ENCODE assay signal across 8 cellular contexts in genomic region chr17:79777844-79778503, GRCh38.
DNase-seq lines count a peak whose midpoint lies in the region; ATAC-seq and TF ChIP-seq lines count a peak whose summit lies in the region.

CBX2 (plus strand) TSS chr17:79778148; CDS start chr17:79778236, 88 bp downstream.

- POLR2A ChIA-PET in HEK293T (lab: Yijun Ruan, JAX) = interaction anchor here (0.9 to 3.0 kb wide), 15 partner anchors 8 to 216 kb away, joined by 3 to 13 read pairs (median 4); partner anchors contain the start of genes CBX4 and CBX8

- ATAC-seq in activated CD4-positive, CD25-positive, alpha-beta regulatory T cell treated with anti-CD3 and anti-CD28 coated beads, Interleukin-2, amount 50 U/mL, for 24 hours = peak; percentile 71
- ATAC-seq in HG03469 (IDR thresholded peaks at IDR 0.05; ENCODE audit: unreplicated experiment) = no peak

- peak; percentile 99 for DNase-seq in GM03348 (ENCODE audit: low spot score)
- DNase-seq in HEK293T (ENCODE audit: extremely low spot score) = peak; percentile 97
- peak; percentile 96 for DNase-seq in NCI-H2171 (lab: John Stamatoyannopoulos, UW)
- peak; percentile 74 for DNase-seq in central memory CD4-positive, alpha-beta T cell
- peak; percentile 50 for DNase-seq in kidney glomerular epithelial cell (lab: John Stamatoyannopoulos, UW)
- peak; percentile 53 to 79 (median 72) for DNase-seq in stimulated activated CD4-positive, alpha-beta T cell treated with anti-CD3 and anti-CD28 coated beads, Interleukin-1b, Interleukin-23, amount 100 ng/mL, for 24 hours (ENCODE audit: low read depth in 4 of 4, low spot score in 1 of 4)

- CTCF ChIA-PET in HEK293T (lab: Yijun Ruan, JAX) = interaction anchor here (1.0 to 2.3 kb wide), 4 partner anchors 9 to 36 kb away, joined by 4 to 8 read pairs (median 4); no protein-coding TSS in a partner anchor

TF ChIP-seq in HEK293T, 16 proteins besides CTCF, POLR2A, EP300 and RAD21:
- TF ChIP-seq PKNOX1 (IDR thresholded peaks at IDR 0.05) (no peak), FOXA1 (IDR thresholded peaks at IDR 0.05) (no peak), HDGF (IDR thresholded peaks at IDR 0.05; ENCODE audit: borderline replicate concordance) (no peak), SUZ12 (IDR thresholded peaks at IDR 0.05) (no peak), ELF4 (IDR thresholded peaks at IDR 0.05) (no peak), SP1 (IDR thresholded peaks at IDR 0.05) (no peak), FOXK2 (IDR thresholded peaks at IDR 0.05) (no peak), LEF1 (IDR thresholded peaks at IDR 0.05; ENCODE audit: borderline replicate concordance) (no peak), NFRKB (IDR thresholded peaks at IDR 0.05) (no peak), FOXM1 (IDR thresholded peaks at IDR 0.05; ENCODE audit: borderline replicate concordance) (no peak), BHLHE40 (IDR thresholded peaks at IDR 0.05; ENCODE audit: borderline replicate concordance) (no peak), TARDBP (IDR thresholded peaks at IDR 0.05) (no peak), ARNT (IDR thresholded peaks at IDR 0.05) (no peak), CTBP1 (IDR thresholded peaks at IDR 0.05; ENCODE audit: borderline replicate concordance) (no peak)
